In the genomic region with DNA sequence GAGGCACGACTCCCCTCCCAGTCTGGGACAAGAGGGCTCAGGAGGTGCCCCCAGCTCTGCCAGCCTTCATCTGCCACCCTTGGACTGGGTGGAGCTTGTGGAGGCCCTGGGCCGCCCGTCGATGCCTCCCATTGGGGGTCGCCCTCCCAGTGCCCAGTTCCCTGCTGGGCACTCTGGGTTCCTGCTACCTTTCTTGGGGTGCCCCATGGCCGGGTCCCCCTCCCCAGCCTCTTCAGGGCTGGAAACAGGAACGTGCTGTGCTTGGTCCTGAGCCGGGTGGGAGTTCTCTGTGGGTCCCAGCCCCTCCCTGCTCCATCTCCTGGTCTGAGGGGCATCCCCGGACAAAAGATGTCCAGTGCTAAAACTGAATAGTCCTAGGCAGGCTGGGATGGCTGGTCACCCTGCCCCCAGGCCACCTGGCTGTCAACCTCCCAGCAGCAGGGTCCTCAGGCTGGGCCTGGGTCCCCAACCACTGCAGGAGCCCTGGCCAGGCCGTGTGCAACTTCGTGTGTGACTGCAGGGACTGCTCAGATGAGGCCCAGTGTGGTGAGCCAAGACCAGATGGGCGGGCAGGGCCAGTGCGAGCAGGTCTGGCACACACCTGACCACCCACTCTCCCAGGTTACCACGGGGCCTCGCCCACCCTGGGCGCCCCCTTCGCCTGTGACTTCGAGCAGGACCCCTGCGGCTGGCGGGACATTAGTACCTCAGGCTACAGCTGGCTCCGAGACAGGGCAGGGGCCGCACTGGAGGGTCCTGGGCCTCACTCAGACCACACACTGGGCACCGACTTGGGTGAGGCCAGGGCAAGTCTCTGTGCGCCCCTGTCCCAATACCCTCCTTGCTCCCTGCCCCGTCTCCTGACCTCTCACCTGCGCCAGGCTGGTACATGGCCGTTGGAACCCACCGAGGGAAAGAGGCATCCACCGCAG, we compare ENCODE assay signal across 16 cellular contexts. TPM values are rescaled to one million over a fixed set of nuclear protein-coding genes. Genes with fewer than 3 reads are reported as not detected.
A peak's percentile ranks its signal among the peaks of the same experiment; 100 is the strongest.
DNase-seq lines count a peak whose midpoint lies in the region; ATAC-seq and TF ChIP-seq lines count a peak whose summit lies in the region.
"Had no signal": no experiment of that assay in that cellular context is flagged by ENCODE, and none has a peak within 500 bp of the region (broad histone marks: within the 10 kb centered on the region; RNA-seq: fewer than 3 reads in every experiment).

No MANE protein-coding gene starts in this region.

- POLR2A ChIA-PET in activated CD4-positive, alpha-beta T cell treated with anti-CD3 and anti-CD28 coated beads for 36 hours (lab: Charles Lee) = no interaction called here

- DNase-seq in activated CD4-positive, alpha-beta T cell treated with anti-CD3 and anti-CD28 coated beads for 36 hours = peak; percentile 6
- no peak for DNase-seq in activated CD4-positive, alpha-beta T cell treated with anti-CD3 and anti-CD28 coated beads for 4 hours
- DNase-seq in endothelial cell (ENCODE audit: low spot score) = peak; percentile 2
- no peak for DNase-seq in progenitor cell of endocrine pancreas (ENCODE audit: low spot score, unreplicated experiment)
- no peak for DNase-seq in amygdala (lab: John Stamatoyannopoulos, UW)
- no peak for DNase-seq in GM20000 (ENCODE audit: low spot score)
- DNase-seq: activated CD4-positive, alpha-beta memory T cell treated with anti-CD3 and anti-CD28 coated beads, Interleukin-2, amount 10 ng/mL, durations not matched to agents 7 days and 5 days; activated naive CD4-positive, alpha-beta T cell treated with anti-CD3 and anti-CD28 coated beads, Interleukin-2, amount 10 ng/mL, durations not matched to agents 7 days and 5 days; activated T-cell treated with anti-CD3 and anti-CD28 coated beads, Interleukin-2, amount 50 U/mL, for 24 hours; effector CD8-positive, alpha-beta T cell; MG63; NCI-H146; NCI-H774; stimulated activated CD4-positive, alpha-beta T cell treated with anti-CD3 and anti-CD28 coated beads, Interleukin-4, amount 100 ng/mL, for 24 hours; stomach had no signal

- no peak overlapping the region for H3K4me3 Mint-ChIP-seq in activated CD4-positive, alpha-beta T cell treated with anti-CD3 and anti-CD28 coated beads for 36 hours
- H3K4me3 Mint-ChIP-seq in endothelial cell (ENCODE audit: unreplicated experiment) (no peak overlapping the region), progenitor cell of endocrine pancreas (ENCODE audit: low read depth) (no peak overlapping the region)
- H3K4me3 Mint-ChIP-seq: activated CD4-positive, alpha-beta memory T cell treated with anti-CD3 and anti-CD28 coated beads, Interleukin-2, amount 10 ng/mL, durations not matched to agents 7 days and 5 days; activated naive CD4-positive, alpha-beta T cell treated with anti-CD3 and anti-CD28 coated beads, Interleukin-2, amount 10 ng/mL, durations not matched to agents 7 days and 5 days; activated T-cell treated with anti-CD3 and anti-CD28 coated beads, Interleukin-2, amount 50 U/mL, for 24 hours had no signal

- CTCF ChIA-PET in activated CD4-positive, alpha-beta T cell treated with anti-CD3 and anti-CD28 coated beads for 36 hours (lab: Charles Lee) = interaction anchor here (0.5 kb wide), 1 partner anchor 404 kb away, joined by 3 read pairs; no protein-coding TSS in a partner anchor

- H3K4me1 Mint-ChIP-seq in activated CD4-positive, alpha-beta T cell treated with anti-CD3 and anti-CD28 coated beads for 36 hours = peaks cover 3% of the 10 kb centered on the region
- H3K4me1 Mint-ChIP-seq in endothelial cell (ENCODE audit: unreplicated experiment) (no peaks in the 10 kb centered on the region), progenitor cell of endocrine pancreas (ENCODE audit: low read depth) (peaks cover 3% of the 10 kb centered on the region)

- peaks cover 5% of the 10 kb centered on the region for H3K36me3 Mint-ChIP-seq in activated CD4-positive, alpha-beta T cell treated with anti-CD3 and anti-CD28 coated beads for 36 hours (ENCODE audit: low read depth)
- H3K36me3 Mint-ChIP-seq in endothelial cell (ENCODE audit: low read depth, unreplicated experiment) = no peaks in the 10 kb centered on the region
- no peaks in the 10 kb centered on the region for H3K36me3 Mint-ChIP-seq in progenitor cell of endocrine pancreas (ENCODE audit: insufficient read depth)
- H3K36me3 Mint-ChIP-seq: type B pancreatic cell had no signal

- H3K27me3 Mint-ChIP-seq in activated CD4-positive, alpha-beta T cell treated with anti-CD3 and anti-CD28 coated beads for 36 hours = no peaks in the 10 kb centered on the region
- peaks cover 8% of the 10 kb centered on the region for H3K27me3 Mint-ChIP-seq in endothelial cell (ENCODE audit: unreplicated experiment)
- H3K27me3 Mint-ChIP-seq in progenitor cell of endocrine pancreas = no peaks in the 10 kb centered on the region

- no peak overlapping the region for H3K27ac Mint-ChIP-seq in activated CD4-positive, alpha-beta T cell treated with anti-CD3 and anti-CD28 coated beads for 36 hours
- H3K27ac Mint-ChIP-seq in endothelial cell (ENCODE audit: unreplicated experiment) (no peak overlapping the region), progenitor cell of endocrine pancreas (peak overlapping the region; percentile 24)
- H3K27ac Mint-ChIP-seq: activated CD4-positive, alpha-beta memory T cell treated with anti-CD3 and anti-CD28 coated beads, Interleukin-2, amount 10 ng/mL, durations not matched to agents 7 days and 5 days; activated naive CD4-positive, alpha-beta T cell treated with anti-CD3 and anti-CD28 coated beads, Interleukin-2, amount 10 ng/mL, durations not matched to agents 7 days and 5 days; activated T-cell treated with anti-CD3 and anti-CD28 coated beads, Interleukin-2, amount 50 U/mL, for 24 hours; type B pancreatic cell had no signal

- no peaks in the 10 kb centered on the region for H3K9me3 Mint-ChIP-seq in activated CD4-positive, alpha-beta T cell treated with anti-CD3 and anti-CD28 coated beads for 36 hours (ENCODE audit: low read depth)
- H3K9me3 Mint-ChIP-seq in endothelial cell (ENCODE audit: unreplicated experiment) (no peaks in the 10 kb centered on the region), progenitor cell of endocrine pancreas (ENCODE audit: low read depth) (no peaks in the 10 kb centered on the region)
- H3K9me3 Mint-ChIP-seq: activated CD4-positive, alpha-beta memory T cell treated with anti-CD3 and anti-CD28 coated beads, Interleukin-2, amount 10 ng/mL, durations not matched to agents 7 days and 5 days; activated naive CD4-positive, alpha-beta T cell treated with anti-CD3 and anti-CD28 coated beads, Interleukin-2, amount 10 ng/mL, durations not matched to agents 7 days and 5 days; activated T-cell treated with anti-CD3 and anti-CD28 coated beads, Interleukin-2, amount 50 U/mL, for 24 hours; type B pancreatic cell had no signal

- TF ChIP-seq CTCF in endothelial cell (IDR thresholded peaks at IDR 0.05; ENCODE audit: unreplicated experiment) = no peak
- TF ChIP-seq CTCF in progenitor cell of endocrine pancreas (IDR thresholded peaks at IDR 0.05; ENCODE audit: unreplicated experiment) = no peak
- no peak for TF ChIP-seq CTCF in GM20000 (IDR thresholded peaks at IDR 0.05; ENCODE audit: extremely low read depth, missing control alignments)

- intact Hi-C loops in activated CD4-positive, alpha-beta T cell treated with anti-CD3 and anti-CD28 coated beads for 36 hours (cut with DNase I, micrococcal nuclease) = no loop called here

- no peak for ATAC-seq in activated CD4-positive, alpha-beta T cell treated with anti-CD3 and anti-CD28 coated beads for 36 hours

RNA-seq across cellular contexts. Expression of a gene that starts 0.8 kb away (rescaled TPM):
- total RNA-seq in activated CD4-positive, alpha-beta T cell treated with anti-CD3 and anti-CD28 coated beads for 36 hours = 10 to 100 TPM; 16.6 to 17.5 TPM
- 10.0 TPM for total RNA-seq in endothelial cell (ENCODE audit: unreplicated experiment)
- 36.7 and 40.0 TPM in 2 replicates for total RNA-seq in progenitor cell of endocrine pancreas

RNA-seq across cellular contexts. Expression of a gene that starts 3.7 kb away (rescaled TPM):
- 10 to 100 TPM; 94.5 to 98.9 TPM for total RNA-seq in activated CD4-positive, alpha-beta T cell treated with anti-CD3 and anti-CD28 coated beads for 36 hours
- total RNA-seq in endothelial cell (ENCODE audit: unreplicated experiment) (134 TPM), progenitor cell of endocrine pancreas (168 and 169 TPM in 2 replicates)

RNA-seq across cellular contexts. Expression of a gene that starts 10.7 kb away (rescaled TPM):
- 1 to 10 TPM; 4.3 to 4.8 TPM for total RNA-seq in activated CD4-positive, alpha-beta T cell treated with anti-CD3 and anti-CD28 coated beads for 36 hours
- total RNA-seq in endothelial cell (ENCODE audit: unreplicated experiment) (0.80 TPM), progenitor cell of endocrine pancreas (5.1 and 5.8 TPM in 2 replicates)

RNA-seq across cellular contexts. Expression of a gene that starts 13.2 kb away (rescaled TPM):
- 100 to 1,000 TPM; 282 to 320 TPM for total RNA-seq in activated CD4-positive, alpha-beta T cell treated with anti-CD3 and anti-CD28 coated beads for 36 hours
- 286 TPM for total RNA-seq in endothelial cell (ENCODE audit: unreplicated experiment)
- total RNA-seq in progenitor cell of endocrine pancreas = 297 and 310 TPM in 2 replicates

RNA-seq across cellular contexts. Expression of a gene that starts 33.4 kb away (rescaled TPM):
- total RNA-seq in activated CD4-positive, alpha-beta T cell treated with anti-CD3 and anti-CD28 coated beads for 36 hours = 10 to 100 TPM; 37.4 to 46.2 TPM
- 21.7 TPM for total RNA-seq in endothelial cell (ENCODE audit: unreplicated experiment)
- total RNA-seq in progenitor cell of endocrine pancreas = 23.4 and 23.8 TPM in 2 replicates

Comparison
In these comparisons a context has a peak if more than half of its experiments do, and no peak if none do; other contexts are left out.
1. DNase-seq: peak in activated CD4-positive, alpha-beta T cell treated with anti-CD3 and anti-CD28 coated beads for 36 hours (single experiment) and endothelial cell (single experiment); none in activated CD4-positive, alpha-beta T cell treated with anti-CD3 and anti-CD28 coated beads for 4 hours (0 of 2), progenitor cell of endocrine pancreas (single experiment), amygdala (0 of 56) and GM20000 (single experiment).